ENCODE assay signal across 1 cellular context in genomic region chr2:31251851-31252250, GRCh38.
TF ChIP-seq lines count a peak whose summit lies in the region.

No MANE protein-coding gene starts in this region.

TF ChIP-seq in HepG2, 621 proteins besides CTCF, POLR2A, EP300 and RAD21:
- TF ChIP-seq PRDM15 (CRISPR knock-in tag; IDR thresholded peaks at IDR 0.05): no peak
- no peak for TF ChIP-seq SMYD3 (CRISPR knock-in tag; IDR thresholded peaks at IDR 0.05)
- TF ChIP-seq ZNF205 (CRISPR knock-in tag; IDR thresholded peaks at IDR 0.05): no peak
- no peak for TF ChIP-seq ZNF138 (CRISPR knock-in tag; IDR thresholded peaks at IDR 0.05; ENCODE audit: low read depth)
- no peak for TF ChIP-seq TBX2 (CRISPR knock-in tag; IDR thresholded peaks at IDR 0.05; ENCODE audit: borderline replicate concordance)
